2 cellular contexts compared by ENCODE assay signal in genomic region chr1:103650889-103651288, GRCh38. TPM values are rescaled to one million over a fixed set of nuclear protein-coding genes. Genes with fewer than 3 reads are reported as not detected.
"Had no signal": no experiment of that assay in that cellular context is flagged by ENCODE, and none has a peak within 500 bp of the region (broad histone marks: within the 10 kb centered on the region; RNA-seq: fewer than 3 reads in every experiment).

No MANE protein-coding gene starts in this region.

RNA-seq across cellular contexts. Expression of gene AMY1A, which starts 4.7 kb away (rescaled TPM):
- total RNA-seq: G401, GM12878 had no signal

RNA-seq across cellular contexts. Expression of gene AMY2A, which starts 33.7 kb away (rescaled TPM):
- total RNA-seq: G401, GM12878 had no signal
- polyA plus RNA-seq: GM12878 had no signal

RNA-seq across cellular contexts. Expression of gene AMY1B, which starts 45.1 kb away (rescaled TPM):
- total RNA-seq: G401, GM12878 had no signal
